ENCODE assay signal across 1 cellular context in the genomic region with DNA sequence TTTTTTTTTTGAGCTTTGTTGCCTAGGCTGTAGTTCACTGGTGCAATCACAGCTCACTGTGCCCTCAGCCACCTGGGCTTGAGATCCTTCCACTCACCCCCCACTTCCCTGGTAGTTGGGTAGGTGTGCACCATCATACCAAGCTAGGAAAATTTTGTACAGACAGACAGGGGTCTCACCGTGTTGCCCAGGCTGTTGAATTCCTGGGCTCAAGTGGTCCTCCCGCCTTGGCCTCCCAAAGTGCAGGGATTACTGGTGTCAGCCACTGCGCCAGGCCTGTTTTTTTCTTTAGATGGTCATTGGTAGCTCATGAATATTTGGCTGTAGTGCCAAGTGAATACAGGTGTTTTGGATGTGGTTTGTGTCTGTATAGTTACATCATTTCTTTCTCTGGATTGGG.
TF ChIP-seq lines count a peak whose summit lies in the region.

No MANE protein-coding gene starts in this region.

TF ChIP-seq in HepG2, 621 proteins besides CTCF, POLR2A, EP300 and RAD21:
- TF ChIP-seq ZSCAN30 (CRISPR knock-in tag; IDR thresholded peaks at IDR 0.05) (no peak), THAP11 (CRISPR knock-in tag; IDR thresholded peaks at IDR 0.05) (no peak), MBD4 (IDR thresholded peaks at IDR 0.05; ENCODE audit: borderline replicate concordance, low read length) (no peak), SKI (IDR thresholded peaks at IDR 0.05; ENCODE audit: partially characterized antibody) (no peak), ZNF562 (CRISPR knock-in tag; IDR thresholded peaks at IDR 0.05; ENCODE audit: borderline replicate concordance) (no peak), ZNF121 (CRISPR knock-in tag; IDR thresholded peaks at IDR 0.05) (peak; percentile 33; the same call in 1 of the 2 replicates), UBTF (CRISPR knock-in tag; IDR thresholded peaks at IDR 0.05) (no peak), ZKSCAN1 (IDR thresholded peaks at IDR 0.05; ENCODE audit: low read length) (no peak)
